ENCODE assay signal across 14 cellular contexts in the genomic region with DNA sequence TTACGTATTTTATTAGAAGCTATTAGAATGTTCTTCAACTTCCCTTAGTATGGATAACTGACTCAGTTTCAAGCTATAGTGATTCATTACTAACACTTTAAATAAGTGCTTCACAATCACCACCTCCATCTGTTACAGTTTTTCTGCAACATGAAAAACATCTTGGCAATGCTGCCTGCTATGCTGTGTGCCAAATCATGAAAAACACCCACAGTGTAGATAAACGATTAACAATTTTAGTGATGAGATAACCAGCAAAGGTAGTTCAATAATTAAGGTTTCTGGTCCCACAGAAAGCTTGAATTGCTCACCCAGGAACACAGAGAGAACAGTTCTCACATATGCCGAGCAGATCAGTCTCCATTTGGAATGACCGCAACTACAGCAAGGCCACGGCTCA. TPM values are rescaled to one million over a fixed set of nuclear protein-coding genes. Genes with fewer than 3 reads are reported as not detected.
DNase-seq lines count a peak whose midpoint lies in the region; ATAC-seq, FAIRE-seq and TF ChIP-seq lines count a peak whose summit lies in the region.
"Had no signal": no experiment of that assay in that cellular context is flagged by ENCODE, and none has a peak within 500 bp of the region (broad histone marks: within the 10 kb centered on the region; RNA-seq: fewer than 3 reads in every experiment).

No MANE protein-coding gene starts in this region.

- in situ Hi-C loops in GM12878 (cut with MboI) = no loop called here

- H4K12ac ChIP-seq in trophoblast cell (ENCODE audit: low read depth, low read length) = no peak overlapping the region

- no peaks in the 10 kb centered on the region for H3K27me3 Mint-ChIP-seq in activated CD4-positive, alpha-beta T cell treated with anti-CD3 and anti-CD28 coated beads for 36 hours

- SMC1A ChIA-PET in GM12878 (lab: Charles Lee; ENCODE audit: uncharacterized antibody, unreplicated experiment) = interaction anchor here (0.6 to 4.7 kb wide), 3 partner anchors 16 to 1969 kb away, joined by 3 to 54 read pairs (median 3); no protein-coding TSS in a partner anchor

- H3K4me1 ChIP-seq in GM12878 (ENCODE audit: control insufficient read depth, insufficient read depth, low read length) (peaks cover 55% of the 10 kb centered on the region), trophoblast cell (ENCODE audit: control insufficient read depth in 1 of 2, insufficient read depth in 2 of 2, low read length in 2 of 2) (peaks cover 4 to 5% of the 10 kb centered on the region in 2 experiments)

- H3K9me3 ChIP-seq in GM12878 (replicated peaks; ENCODE audit: control insufficient read depth, insufficient read depth, low read length) = no peaks in the 10 kb centered on the region
- no peaks in the 10 kb centered on the region for H3K9me3 ChIP-seq in trophoblast cell (ENCODE audit: insufficient read depth, low read depth, low read length)
- H3K9me3 ChIP-seq: MG63, mucosa of descending colon, right lobe of liver, tibial artery had no signal

- H3K4me3 ChIP-seq in GM12878 = no peak overlapping the region
- no peak overlapping the region for H3K4me3 ChIP-seq in trophoblast cell (ENCODE audit: low read depth, low read length)
- H3K4me3 ChIP-seq: MG63, mucosa of descending colon, right lobe of liver, tibial artery had no signal

- peaks cover 11% of the 10 kb centered on the region for H3K36me3 Mint-ChIP-seq in activated CD4-positive, alpha-beta T cell treated with anti-CD3 and anti-CD28 coated beads for 36 hours (ENCODE audit: low read depth)

- no peak for TF ChIP-seq EP300 in GM12878 (IDR thresholded peaks at IDR 0.05; ENCODE audit: borderline replicate concordance in 1 of 2, control insufficient read depth in 1 of 2, low read depth in 2 of 2, low read length in 2 of 2)

- H3K18ac ChIP-seq in trophoblast cell (ENCODE audit: low read length) = no peak overlapping the region

- no peak overlapping the region for H3K4me3 Mint-ChIP-seq in activated CD4-positive, alpha-beta T cell treated with anti-CD3 and anti-CD28 coated beads for 36 hours

- no peak overlapping the region for H2BK5ac ChIP-seq in trophoblast cell (ENCODE audit: low read depth, low read length, poor library complexity)

- TF ChIP-seq POLR2A in GM12878 (IDR thresholded peaks at IDR 0.05; ENCODE audit: low read depth, low read length) = no peak

- H2AK5ac ChIP-seq in trophoblast cell (ENCODE audit: low read length) = no peak overlapping the region

- H3K9me3 Mint-ChIP-seq in activated CD4-positive, alpha-beta T cell treated with anti-CD3 and anti-CD28 coated beads for 36 hours (ENCODE audit: low read depth) = peaks cover 2% of the 10 kb centered on the region

- RAD21 ChIA-PET in GM12878 (lab: Charles Lee; ENCODE audit: unreplicated experiment) = interaction anchor here (1.4 to 3.6 kb wide), 3 partner anchors 8 to 44 kb away, joined by 6 to 17 read pairs (median 8); no protein-coding TSS in a partner anchor

- intact Hi-C loops in activated CD4-positive, alpha-beta T cell treated with anti-CD3 and anti-CD28 coated beads for 36 hours (cut with DNase I, micrococcal nuclease) = no loop called here
- intact Hi-C loops in GM12878 (cut with micrococcal nuclease; ENCODE audit: unreplicated experiment) = no loop called here

- no peak overlapping the region for H3K9ac ChIP-seq in GM12878 (ENCODE audit: control insufficient read depth, insufficient read depth, low read length)
- no peak overlapping the region for H3K9ac ChIP-seq in trophoblast cell (ENCODE audit: low read length)

- WGBS in GM12878 (ENCODE audit: insufficient coverage, insufficient replicate concordance, low lambda C conversion rate, missing lambda C conversion rate) = 83% methylated on average over 5 of the region's 5 CpGs
- no CpG with 5 or more reads among the region's 5 CpGs for WGBS in trophoblast cell (ENCODE audit: extremely low coverage, insufficient coverage, insufficient read length)

- H3K23ac ChIP-seq in trophoblast cell (ENCODE audit: low read length) = no peak overlapping the region

- H4K8ac ChIP-seq in trophoblast cell (ENCODE audit: low read depth, low read length) = no peak overlapping the region

- POLR2A ChIA-PET in activated CD4-positive, alpha-beta T cell treated with anti-CD3 and anti-CD28 coated beads for 36 hours (lab: Charles Lee) = interaction anchor here (0.7 kb wide), 1 partner anchor 60 kb away, joined by 4 read pairs; no protein-coding TSS in a partner anchor
- POLR2A ChIA-PET in GM12878 (lab: Charles Lee) = interaction anchor here (0.5 to 1.4 kb wide), 7 partner anchors 14 to 186 kb away, joined by 3 to 7 read pairs (median 4); no protein-coding TSS in a partner anchor

- peak overlapping the region; percentile 88 for H3K27ac Mint-ChIP-seq in activated CD4-positive, alpha-beta T cell treated with anti-CD3 and anti-CD28 coated beads for 36 hours

- H2BK120ac ChIP-seq in trophoblast cell (ENCODE audit: insufficient read depth, low read length, poor library complexity) = no peak overlapping the region

- CTCF ChIA-PET in activated CD4-positive, alpha-beta T cell treated with anti-CD3 and anti-CD28 coated beads for 36 hours (lab: Charles Lee) = interaction anchor here (0.6 to 1.5 kb wide), 8 partner anchors 8 to 256 kb away, joined by 3 to 4 read pairs (median 3); no protein-coding TSS in a partner anchor
- CTCF ChIA-PET in GM12878 (lab: Yijun Ruan, JAX) = interaction anchor here (0.8 to 15.4 kb wide), 7 partner anchors 15 to 227 kb away, joined by 3 to 182 read pairs (median 3); no protein-coding TSS in a partner anchor

- no peak overlapping the region for H3K4ac ChIP-seq in trophoblast cell (ENCODE audit: low read depth, low read length)

- H3K4me1 Mint-ChIP-seq in activated CD4-positive, alpha-beta T cell treated with anti-CD3 and anti-CD28 coated beads for 36 hours = peaks cover 87% of the 10 kb centered on the region

- BruUV-seq in GM12878 (replicated peaks; lab: Mats Ljungman, UMichigan) = no TSS peak

- H3K27me3 ChIP-seq in GM12878 (replicated peaks in 1 of 2; ENCODE audit: control insufficient read depth in 2 of 2, insufficient read depth in 2 of 2, low read length in 1 of 2) (no peaks in the 10 kb centered on the region), trophoblast cell (ENCODE audit: insufficient read depth, low read length) (no peaks in the 10 kb centered on the region)
- H3K27me3 ChIP-seq: MG63, right lobe of liver, tibial artery had no signal

- no peak for DNase-seq in activated CD4-positive, alpha-beta T cell treated with anti-CD3 and anti-CD28 coated beads for 36 hours
- no peak for DNase-seq in activated CD4-positive, alpha-beta T cell treated with anti-CD3 and anti-CD28 coated beads for 4 hours
- peak; percentile 59 for DNase-seq in NCI-H1694 (lab: John Stamatoyannopoulos, UW)
- no peak for DNase-seq in GM12878 (ENCODE audit: low read depth, low spot score)
- peak; percentile 60 to 90 for DNase-seq in trophoblast cell
- DNase-seq in urothelium cell line (ENCODE audit: low spot score) = no peak
- no peak for DNase-seq in activated gamma-delta T cell treated with Interleukin-2 at 50 U/mL for 16 hours
- DNase-seq: activated naive CD4-positive, alpha-beta T cell treated with anti-CD3 and anti-CD28 coated beads, Interleukin-2, amount 50 U/mL, for 16 hours; MG63; mucosa of descending colon; tibial artery had no signal

- no peak for TF ChIP-seq CTCF in GM12878 (IDR thresholded peaks at IDR 0.05 in 2 of 3, conservative IDR thresholded peaks at IDR 0.05 in 1 of 3; ENCODE audit: control insufficient read depth in 2 of 3, extremely low read depth in 1 of 3, insufficient read depth in 1 of 3, low read depth in 3 of 3, low read length in 3 of 3)

- H3K4me2 ChIP-seq in GM12878 (ENCODE audit: control insufficient read depth, insufficient read depth) (peak overlapping the region; percentile 47; the same call in 1 of the 2 replicates), trophoblast cell (ENCODE audit: low read length) (no peak overlapping the region)

- H3K79me1 ChIP-seq in trophoblast cell (ENCODE audit: low read length) = no peaks in the 10 kb centered on the region

- H2BK12ac ChIP-seq in trophoblast cell (ENCODE audit: low read length) = no peak overlapping the region

- FAIRE-seq in GM12878 (lab: Jason Lieb, UNC) (no peak), urothelium cell line (lab: Jason Lieb, UNC) (no peak)
- FAIRE-seq: A204.1 had no signal

- H3K79me2 ChIP-seq in GM12878 (ENCODE audit: control insufficient read depth, insufficient read depth, low read length) = peaks cover 91% of the 10 kb centered on the region
- no peaks in the 10 kb centered on the region for H3K79me2 ChIP-seq in trophoblast cell (ENCODE audit: control insufficient read depth, insufficient read depth, low read length, poor library complexity)

- H2AFZ ChIP-seq in GM12878 (ENCODE audit: control insufficient read depth, low read depth, low read length) = no peak overlapping the region
- no peak overlapping the region for H2AFZ ChIP-seq in trophoblast cell (ENCODE audit: insufficient read depth, low read length, poor library complexity)

- no peak for TF ChIP-seq RAD21 in GM12878 (IDR thresholded peaks at IDR 0.05; ENCODE audit: insufficient read depth, low read depth, low read length)

- peak overlapping the region; percentile 10; the same call in 1 of the 2 replicates for H3K27ac ChIP-seq in GM12878 (ENCODE audit: control insufficient read depth, insufficient read depth)
- H3K27ac ChIP-seq in trophoblast cell (ENCODE audit: low read depth, low read length) = no peak overlapping the region
- H3K27ac ChIP-seq: right lobe of liver, tibial artery had no signal

- H3K14ac ChIP-seq in trophoblast cell (ENCODE audit: low read length) = no peak overlapping the region

- H3K36me3 ChIP-seq in GM12878 (ENCODE audit: control insufficient read depth in 2 of 2, insufficient read depth in 2 of 2, low read length in 1 of 2) (peaks cover 1 to 7% of the 10 kb centered on the region in 2 experiments; a peak in 3 of 4 replicates), trophoblast cell (ENCODE audit: control insufficient read depth in 1 of 2, insufficient read depth in 2 of 2, low read length in 2 of 2) (no peaks in the 10 kb centered on the region)
- H3K36me3 ChIP-seq: MG63, right lobe of liver, tibial artery had no signal

- no peaks in the 10 kb centered on the region for H4K20me1 ChIP-seq in GM12878 (ENCODE audit: control insufficient read depth, insufficient read depth)

- no peak overlapping the region for H4K91ac ChIP-seq in trophoblast cell (ENCODE audit: low read depth, low read length)

- no peak for ATAC-seq in activated CD4-positive, alpha-beta T cell treated with anti-CD3 and anti-CD28 coated beads for 36 hours
- no peak for ATAC-seq in GM12878
- no peak for ATAC-seq in GM19455 (IDR thresholded peaks at IDR 0.05; ENCODE audit: unreplicated experiment)
- ATAC-seq: mucosa of descending colon, right lobe of liver had no signal

RNA-seq across cellular contexts. Expression of a gene that starts 51.4 kb away (rescaled TPM):
- 10 to 100 TPM; 67.8 to 79.7 TPM for total RNA-seq in activated CD4-positive, alpha-beta T cell treated with anti-CD3 and anti-CD28 coated beads for 36 hours
- total RNA-seq in GM12878 (2013; cell fraction: nucleolus; rRNA removed) = 89.0 and 97.1 TPM in 2 replicates
- total RNA-seq in GM12878 (2014; rRNA removed) = 55.6 and 58.3 TPM in 2 replicates
- 39.7 and 49.1 TPM in 2 replicates for total RNA-seq in GM12878 (2014; rRNA removed; fragmentation: Illumina TruSeq; extraction: Trizol)
- total RNA-seq in GM12878 (2021) = 59.6 and 60.6 TPM in 2 replicates
- polyA plus RNA-seq in GM12878 (2011; ENCODE audit: low read depth) = 19.4 TPM
- 28.3 and 39.2 TPM in 2 replicates for polyA plus RNA-seq in GM12878 (2011; rRNA removed)
- 62.0 and 77.9 TPM in 2 replicates for polyA plus RNA-seq in GM12878 (2011; cell fraction: cytosol; rRNA removed)
- 63.2 and 65.7 TPM in 2 replicates for polyA plus RNA-seq in GM12878 (2011; cell fraction: nucleus; rRNA removed)
- 31.7 and 40.1 TPM in 2 replicates for polyA plus RNA-seq in GM12878 (2012)
- polyA plus RNA-seq in GM12878 (2014; fragmentation: Illumina TruSeq; extraction: Trizol) = 24.1 and 45.5 TPM in 2 replicates
- 10 to 100 TPM; 32.9 to 43.1 TPM for polyA plus RNA-seq in GM12878 (2014; fragmentation: Nextera tagmentation; extraction: Ambion mirVana)
- 68.5 and 69.4 TPM in 2 replicates for polyA plus RNA-seq in GM12878 (2014; rRNA removed)
- polyA plus RNA-seq in GM12878 (2016; fragmentation: Nextera tagmentation; extraction: Ambion mirVana) = 10 to 100 TPM; 77.0 to 91.6 TPM
- 27.9 and 43.7 TPM in 2 replicates for polyA minus RNA-seq in GM12878 (2011; rRNA and poly(A)+ RNA removed)
- 16.3 and 17.8 TPM in 2 replicates for polyA minus RNA-seq in GM12878 (2011; cell fraction: cytosol; rRNA and poly(A)+ RNA removed)
- 19.6 and 37.5 TPM in 2 replicates for polyA minus RNA-seq in GM12878 (2011; cell fraction: nucleus; rRNA and poly(A)+ RNA removed)
- 8.9 and 10.2 TPM in 2 replicates for polyA plus RNA-seq in trophoblast cell (2013)

Comparison
In these comparisons a context has a peak if more than half of its experiments do, and no peak if none do; other contexts are left out.
1. DNase-seq: peak in NCI-H1694 (single experiment) and trophoblast cell (2 of 2); none in activated CD4-positive, alpha-beta T cell treated with anti-CD3 and anti-CD28 coated beads for 36 hours (single experiment), activated CD4-positive, alpha-beta T cell treated with anti-CD3 and anti-CD28 coated beads for 4 hours (0 of 2), GM12878 (single experiment), urothelium cell line (single experiment) and activated gamma-delta T cell treated with Interleukin-2 at 50 U/mL for 16 hours (single experiment).